ENCODE assay signal across 1 cellular context in the genomic region with DNA sequence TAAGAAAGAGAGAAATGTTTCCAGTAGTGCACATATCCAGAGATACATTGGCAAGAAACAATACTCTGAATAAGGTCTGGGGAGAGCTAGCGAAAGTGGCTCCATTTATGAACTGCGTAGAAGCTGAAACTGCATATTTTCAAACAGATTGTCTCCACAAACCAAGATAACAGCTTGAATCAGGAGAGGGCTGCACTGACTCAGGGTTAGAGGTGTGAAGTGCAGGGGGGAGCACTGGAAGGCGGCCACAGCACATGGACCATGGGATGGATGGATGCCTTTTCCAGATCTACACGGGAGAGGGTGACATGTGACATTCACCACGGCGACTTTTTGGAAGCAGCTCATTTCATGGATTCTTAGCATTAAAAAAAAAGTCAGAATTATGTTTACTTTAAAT.
TF ChIP-seq lines count a peak whose summit lies in the region.

No MANE protein-coding gene starts in this region.

TF ChIP-seq in SK-N-SH, 30 proteins besides CTCF, POLR2A, EP300 and RAD21 (continued from another document):
- TF ChIP-seq, protein P1, sequence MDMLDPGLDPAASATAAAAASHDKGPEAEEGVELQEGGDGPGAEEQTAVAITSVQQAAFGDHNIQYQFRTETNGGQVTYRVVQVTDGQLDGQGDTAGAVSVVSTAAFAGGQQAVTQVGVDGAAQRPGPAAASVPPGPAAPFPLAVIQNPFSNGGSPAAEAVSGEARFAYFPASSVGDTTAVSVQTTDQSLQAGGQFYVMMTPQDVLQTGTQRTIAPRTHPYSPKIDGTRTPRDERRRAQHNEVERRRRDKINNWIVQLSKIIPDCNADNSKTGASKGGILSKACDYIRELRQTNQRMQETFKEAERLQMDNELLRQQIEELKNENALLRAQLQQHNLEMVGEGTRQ (IDR thresholded peaks at IDR 0.05; ENCODE audit: borderline replicate concordance, low read depth, low read length), result no peak
- TF ChIP-seq RXRA (IDR thresholded peaks at IDR 0.05; ENCODE audit: borderline replicate concordance, low read depth), result no peak
TF ChIP-seq in SK-N-SH: peak in this region for 0.
